In the genomic region with DNA sequence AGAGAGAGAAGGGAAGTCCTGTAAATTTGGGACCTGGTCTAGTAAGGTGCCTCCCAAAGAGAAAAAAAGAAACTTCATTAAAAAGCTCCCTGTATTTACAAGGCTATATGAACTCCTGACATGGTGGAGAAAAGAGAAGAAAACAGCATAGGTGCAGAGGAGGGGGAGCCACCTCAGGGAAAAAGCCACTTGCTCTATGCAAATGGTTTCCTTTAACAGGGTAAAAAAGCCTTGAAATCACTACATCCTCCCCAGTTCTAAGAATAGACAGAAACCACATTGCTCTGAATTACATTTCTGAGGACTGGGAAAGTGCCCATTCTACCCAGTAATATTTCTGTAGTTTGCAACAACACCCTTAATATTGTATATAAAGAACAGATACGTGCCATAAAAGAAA, we compare ENCODE assay signal across 25 cellular contexts.
A peak's percentile ranks its signal among the peaks of the same experiment; 100 is the strongest.
DNase-seq lines count a peak whose midpoint lies in the region; ATAC-seq and TF ChIP-seq lines count a peak whose summit lies in the region.
"Had no signal": no experiment of that assay in that cellular context is flagged by ENCODE, and none has a peak within 500 bp of the region (broad histone marks: within the 10 kb centered on the region; RNA-seq: fewer than 3 reads in every experiment).

No MANE protein-coding gene starts in this region.

- peaks cover 22% of the 10 kb centered on the region for H3K36me3 Mint-ChIP-seq in T-cell
- H3K36me3 Mint-ChIP-seq in activated naive CD4-positive, alpha-beta T cell treated with anti-CD3 and anti-CD28 coated beads, Interleukin-2, amount 10 ng/mL, durations not matched to agents 7 days and 5 days: peaks cover 45% of the 10 kb centered on the region
- H3K36me3 Mint-ChIP-seq: CD14-positive monocyte had no signal

- H3K36me3 ChIP-seq in adrenal gland (replicated peaks in 1 of 2): no peaks in the 10 kb centered on the region
- H3K36me3 ChIP-seq: left lung, stomach, tibial artery, WERI-Rb-1 had no signal

- peaks cover 0 to 13% of the 10 kb centered on the region in 2 donors for H3K27me3 Mint-ChIP-seq in T-cell
- no peaks in the 10 kb centered on the region for H3K27me3 Mint-ChIP-seq in activated naive CD4-positive, alpha-beta T cell treated with anti-CD3 and anti-CD28 coated beads, Interleukin-2, amount 10 ng/mL, durations not matched to agents 7 days and 5 days
- no peaks in the 10 kb centered on the region for H3K27me3 Mint-ChIP-seq in stimulated activated naive CD8-positive, alpha-beta T cell treated with anti-CD3 and anti-CD28 coated beads, Interleukin-15, amount 100 ng/mL, for 72 hours
- H3K27me3 Mint-ChIP-seq: central memory CD8-positive, alpha-beta T cell had no signal

- 72 to 92% (median 83%) methylated on average over 1 of the region's 1 CpG for WGBS in adrenal gland, 4 donors

- no peaks in the 10 kb centered on the region for H3K4me1 ChIP-seq in adrenal gland (replicated peaks in 1 of 2)
- H3K4me1 ChIP-seq: left lung, stomach, tibial artery had no signal

- no peak overlapping the region for H3K27ac ChIP-seq in adrenal gland
- H3K27ac ChIP-seq: left lung, skin epidermis, stomach, tibial artery, WERI-Rb-1 had no signal

- DNase-seq in stimulated activated CD4-positive, alpha-beta T cell treated with anti-CD3 and anti-CD28 coated beads, Interleukin-1b, Interleukin-23, amount 100 ng/mL, for 48 hours: peak; percentile 4
- DNase-seq in stimulated activated CD4-positive, alpha-beta T cell treated with anti-CD3 and anti-CD28 coated beads, Interleukin-12 subunit alpha, Interleukin-12 subunit beta, amount 100 ng/mL, for 4 hours: no peak
- no peak for DNase-seq in T-cell
- DNase-seq in activated naive CD4-positive, alpha-beta T cell treated with anti-CD3 and anti-CD28 coated beads, Interleukin-2, amount 10 ng/mL, durations not matched to agents 7 days and 5 days: peak; percentile 45
- peak in 1 of 2 donors; percentile 39 for DNase-seq in stimulated activated naive CD8-positive, alpha-beta T cell treated with anti-CD3 and anti-CD28 coated beads, Interleukin-15, amount 100 ng/mL, for 72 hours
- DNase-seq in NCI-H187 (lab: John Stamatoyannopoulos, UW): no peak
- no peak for DNase-seq in adrenal gland
- DNase-seq: activated gamma-delta T cell, dermis blood vessel endothelial cell, DMS 273 treated with DMSO at 0.1 percent for 48 hours, HCEC 1CT, hypothalamus, Karpas-422, left lung, NCI-H1092, NCI-H1930, NCI-H2227 treated with DMSO at 0.1 percent for 48 hours, NCI-H748 treated with DMSO at 0.1 percent for 48 hours, SK-N-SH, stomach, tibial artery, WERI-Rb-1 had no signal

- no peak for TF ChIP-seq POLR2A in adrenal gland (IDR thresholded peaks at IDR 0.05)

- H3K27ac Mint-ChIP-seq in T-cell: peak overlapping the region; percentile 41 to 78
- H3K27ac Mint-ChIP-seq in activated naive CD4-positive, alpha-beta T cell treated with anti-CD3 and anti-CD28 coated beads, Interleukin-2, amount 10 ng/mL, durations not matched to agents 7 days and 5 days: peak overlapping the region; percentile 94
- H3K27ac Mint-ChIP-seq in stimulated activated naive CD8-positive, alpha-beta T cell treated with anti-CD3 and anti-CD28 coated beads, Interleukin-15, amount 100 ng/mL, for 72 hours: peak overlapping the region in 1 of 2 donors; percentile 87
- H3K27ac Mint-ChIP-seq: CD14-positive monocyte had no signal

- H3K4me1 Mint-ChIP-seq in T-cell: peaks cover 16 to 63% (median 45%) of the 10 kb centered on the region in 3 donors
- peaks cover 59% of the 10 kb centered on the region for H3K4me1 Mint-ChIP-seq in activated naive CD4-positive, alpha-beta T cell treated with anti-CD3 and anti-CD28 coated beads, Interleukin-2, amount 10 ng/mL, durations not matched to agents 7 days and 5 days
- H3K4me1 Mint-ChIP-seq in stimulated activated naive CD8-positive, alpha-beta T cell treated with anti-CD3 and anti-CD28 coated beads, Interleukin-15, amount 100 ng/mL, for 72 hours: peaks cover 42% of the 10 kb centered on the region
- H3K4me1 Mint-ChIP-seq: CD14-positive monocyte had no signal

- ATAC-seq in T-cell (replicated peaks in 1 of 4): peak; percentile 76 to 89 (median 82)
- peak; percentile 95 for ATAC-seq in stimulated activated naive CD8-positive, alpha-beta T cell treated with anti-CD3 and anti-CD28 coated beads, Interleukin-15, amount 100 ng/mL, for 72 hours
- ATAC-seq: left lung had no signal

- POLR2A ChIA-PET in T-cell (lab: Charles Lee): interaction anchor here in 1 of 2 donors (0.6 kb wide), 1 partner anchor 407 kb away, joined by 3 read pairs; no protein-coding TSS in a partner anchor

- TF ChIP-seq CTCF in adrenal gland (IDR thresholded peaks at IDR 0.05): no peak

- H3K27me3 ChIP-seq in adrenal gland: peaks cover 3% of the 10 kb centered on the region
- H3K27me3 ChIP-seq: left lung, stomach, tibial artery had no signal

- peak overlapping the region in 2 of 3 donors; percentile 28 to 60 for H3K4me3 Mint-ChIP-seq in T-cell
- peak overlapping the region; percentile 58 for H3K4me3 Mint-ChIP-seq in activated naive CD4-positive, alpha-beta T cell treated with anti-CD3 and anti-CD28 coated beads, Interleukin-2, amount 10 ng/mL, durations not matched to agents 7 days and 5 days
- H3K4me3 Mint-ChIP-seq in stimulated activated naive CD8-positive, alpha-beta T cell treated with anti-CD3 and anti-CD28 coated beads, Interleukin-15, amount 100 ng/mL, for 72 hours: peak overlapping the region; percentile 57 to 73
- H3K4me3 Mint-ChIP-seq: CD14-positive monocyte; central memory CD8-positive, alpha-beta T cell had no signal

- intact Hi-C loops in adrenal gland (cut with DNase I): no loop called here

- CTCF ChIA-PET in T-cell (lab: Charles Lee): no interaction called here
- CTCF ChIA-PET in activated naive CD4-positive, alpha-beta T cell treated with anti-CD3 and anti-CD28 coated beads, Interleukin-2, amount 10 ng/mL, durations not matched to agents 7 days and 5 days (lab: Charles Lee): no interaction called here

- no peaks in the 10 kb centered on the region for H3K9me3 ChIP-seq in adrenal gland (replicated peaks in 1 of 3)
- H3K9me3 ChIP-seq: left lung, SK-N-SH, tibial artery had no signal

- H3K4me3 ChIP-seq in adrenal gland: no peak overlapping the region
- H3K4me3 ChIP-seq: left lung, skin epidermis, stomach, tibial artery had no signal

- no peaks in the 10 kb centered on the region for H3K9me3 Mint-ChIP-seq in T-cell
- H3K9me3 Mint-ChIP-seq in activated naive CD4-positive, alpha-beta T cell treated with anti-CD3 and anti-CD28 coated beads, Interleukin-2, amount 10 ng/mL, durations not matched to agents 7 days and 5 days: peaks cover 26% of the 10 kb centered on the region
- H3K9me3 Mint-ChIP-seq in stimulated activated naive CD8-positive, alpha-beta T cell treated with anti-CD3 and anti-CD28 coated beads, Interleukin-15, amount 100 ng/mL, for 72 hours: peaks cover 0 to 9% of the 10 kb centered on the region in 2 donors
- H3K9me3 Mint-ChIP-seq: central memory CD8-positive, alpha-beta T cell had no signal

Comparison
In these comparisons a context has a peak if more than half of its experiments do, and no peak if none do; other contexts are left out.
1. DNase-seq: peak in stimulated activated CD4-positive, alpha-beta T cell treated with anti-CD3 and anti-CD28 coated beads, Interleukin-1b, Interleukin-23, amount 100 ng/mL, for 48 hours (single experiment) and activated naive CD4-positive, alpha-beta T cell treated with anti-CD3 and anti-CD28 coated beads, Interleukin-2, amount 10 ng/mL, durations not matched to agents 7 days and 5 days (single experiment); none in stimulated activated CD4-positive, alpha-beta T cell treated with anti-CD3 and anti-CD28 coated beads, Interleukin-12 subunit alpha, Interleukin-12 subunit beta, amount 100 ng/mL, for 4 hours (single experiment), T-cell (0 of 34), NCI-H187 (0 of 2) and adrenal gland (0 of 7).
2. Peak in every context shown above with its lines, with median percentiles within 50 percentile points of each other: H3K4me3 Mint-ChIP-seq.